29 cellular contexts compared by ENCODE assay signal in the genomic region with DNA sequence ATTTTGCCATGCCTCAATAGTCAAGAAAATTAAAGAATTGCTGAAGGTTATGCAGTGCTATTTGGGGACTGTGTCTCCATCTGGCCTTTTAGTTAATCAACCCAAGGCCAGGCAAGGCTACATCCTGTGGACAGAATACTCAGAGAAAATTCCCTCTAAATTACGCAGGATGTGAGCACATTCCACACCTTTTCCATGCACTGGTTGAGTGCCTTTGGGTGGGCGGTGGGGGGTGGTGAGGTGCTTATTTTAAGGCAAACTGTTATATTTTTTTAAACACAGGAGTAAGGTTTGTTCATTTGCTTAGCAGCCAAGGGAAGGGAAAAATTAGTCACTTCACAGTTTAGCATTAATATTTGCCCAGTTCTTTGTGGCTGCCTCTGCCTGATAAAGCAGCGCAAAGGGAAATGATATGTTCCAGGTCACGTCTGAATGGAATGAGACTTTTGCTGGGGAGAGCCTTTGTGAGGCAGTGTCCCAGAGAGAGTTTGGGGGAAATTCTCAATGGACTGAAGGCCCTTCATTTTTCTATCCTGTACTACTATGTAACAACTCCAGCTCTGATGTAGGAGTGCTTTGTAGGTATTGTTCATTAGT. TPM values are rescaled to one million over a fixed set of nuclear protein-coding genes. Genes with fewer than 3 reads are reported as not detected.
"Had no signal": no experiment of that assay in that cellular context is flagged by ENCODE, and none has a peak within 500 bp of the region (broad histone marks: within the 10 kb centered on the region; RNA-seq: fewer than 3 reads in every experiment).

No MANE protein-coding gene starts in this region.

- H3K27ac ChIP-seq: breast epithelium, esophagus squamous epithelium, hepatocyte, ovary, prostate gland, stomach, tibial nerve had no signal

- H3K4me1 Mint-ChIP-seq: activated T-helper 17 cell treated with anti-CD3 and anti-CD28 coated beads, Interleukin-2, amount 50 U/mL, for 72 hours; central memory CD8-positive, alpha-beta T cell; stimulated activated memory B cell treated with anti-CD40 and anti-IgM and Interleukin-4, amounts not matched to agents 10 μg/mL and 1 μg/mL and 100 μg/mL, for 72 hours had no signal

- H3K36me3 ChIP-seq: breast epithelium, esophagus squamous epithelium, ovary, prostate gland, stomach, tibial nerve had no signal

- H3K4me3 Mint-ChIP-seq: activated CD8-positive, alpha-beta T cell treated with anti-CD3 and anti-CD28 coated beads for 36 hours; activated T-cell treated with anti-CD3 and anti-CD28 coated beads, Interleukin-2, amount 50 U/mL, for 4 hours; activated T-helper 17 cell treated with anti-CD3 and anti-CD28 coated beads, Interleukin-2, amount 50 U/mL, for 72 hours; central memory CD8-positive, alpha-beta T cell; stimulated activated memory B cell treated with anti-CD40 and anti-IgM and Interleukin-4, amounts not matched to agents 10 μg/mL and 1 μg/mL and 100 μg/mL, for 72 hours; WTC11 had no signal

- H3K9me3 ChIP-seq: breast epithelium, esophagus squamous epithelium, ovary, prostate gland, stomach, tibial nerve had no signal

- H3K27ac Mint-ChIP-seq: activated CD8-positive, alpha-beta T cell treated with anti-CD3 and anti-CD28 coated beads for 36 hours; activated T-helper 17 cell treated with anti-CD3 and anti-CD28 coated beads, Interleukin-2, amount 50 U/mL, for 72 hours; stimulated activated memory B cell treated with anti-CD40 and anti-IgM and Interleukin-4, amounts not matched to agents 10 μg/mL and 1 μg/mL and 100 μg/mL, for 72 hours; WTC11 had no signal

- H3K36me3 Mint-ChIP-seq: stimulated activated memory B cell treated with anti-CD40 and anti-IgM and Interleukin-4, amounts not matched to agents 10 μg/mL and 1 μg/mL and 100 μg/mL, for 72 hours had no signal

- H3K9me3 Mint-ChIP-seq: activated CD8-positive, alpha-beta T cell treated with anti-CD3 and anti-CD28 coated beads for 36 hours; activated T-cell treated with anti-CD3 and anti-CD28 coated beads, Interleukin-2, amount 50 U/mL, for 4 hours; activated T-helper 17 cell treated with anti-CD3 and anti-CD28 coated beads, Interleukin-2, amount 50 U/mL, for 72 hours; central memory CD8-positive, alpha-beta T cell; stimulated activated memory B cell treated with anti-CD40 and anti-IgM and Interleukin-4, amounts not matched to agents 10 μg/mL and 1 μg/mL and 100 μg/mL, for 72 hours had no signal

- H3K4me3 ChIP-seq: breast epithelium, esophagus squamous epithelium, hepatocyte, ovary, prostate gland, smooth muscle cell, stomach, tibial nerve had no signal

- DNase-seq: activated CD4-positive, alpha-beta T cell treated with anti-CD3 and anti-CD28 coated beads for 1 hour; activated CD4-positive, alpha-beta T cell treated with anti-CD3 and anti-CD28 coated beads, Interleukin-2, amount 50 U/mL, for 1 hour; activated CD8-positive, alpha-beta T cell treated with anti-CD3 and anti-CD28 coated beads for 36 hours; activated gamma-delta T cell treated with Interleukin-2 at 50 U/mL for 16 hours; activated naive CD4-positive, alpha-beta T cell treated with anti-CD3 and anti-CD28 coated beads, Interleukin-2, amount 50 U/mL, for 16 hours; activated T-cell treated with anti-CD3 and anti-CD28 coated beads, Interleukin-2, amount 50 U/mL, for 4 hours; amniotic stem cell; dermis blood vessel endothelial cell; effector CD4-positive, alpha-beta T cell; esophagus squamous epithelium; foreskin melanocyte; kidney; mammary epithelial cell; ovary; stimulated activated CD4-positive, alpha-beta T cell treated with anti-CD3 and anti-CD28 coated beads, Interleukin-1b, Interleukin-23, amount 100 ng/mL, for 48 hours; stimulated activated CD4-positive, alpha-beta T cell treated with anti-CD3 and anti-CD28 coated beads, Interleukin-4, amount 100 ng/mL, for 4 hours; stimulated activated CD8-positive, alpha-beta memory T cell treated with anti-CD3 and anti-CD28 coated beads, Interleukin-4, amount 100 ng/mL, for 48 hours; stomach; T-helper 2 cell had no signal

- H3K27me3 ChIP-seq: ovary, tibial nerve had no signal

- H3K4me1 ChIP-seq: breast epithelium, esophagus squamous epithelium, prostate gland, stomach, tibial nerve had no signal

RNA-seq across cellular contexts. Expression of a gene that starts 17.2 kb away (rescaled TPM):
- total RNA-seq: activated CD8-positive, alpha-beta T cell treated with anti-CD3 and anti-CD28 coated beads for 36 hours; activated T-cell treated with anti-CD3 and anti-CD28 coated beads, Interleukin-2, amount 50 U/mL, for 4 hours; activated T-helper 17 cell treated with anti-CD3 and anti-CD28 coated beads, Interleukin-2, amount 50 U/mL, for 72 hours; dermis blood vessel endothelial cell; glomerular endothelial cell; mammary epithelial cell; smooth muscle cell had no signal
